Comparison of ENCODE assay signal across 1 cellular context in the genomic region with DNA sequence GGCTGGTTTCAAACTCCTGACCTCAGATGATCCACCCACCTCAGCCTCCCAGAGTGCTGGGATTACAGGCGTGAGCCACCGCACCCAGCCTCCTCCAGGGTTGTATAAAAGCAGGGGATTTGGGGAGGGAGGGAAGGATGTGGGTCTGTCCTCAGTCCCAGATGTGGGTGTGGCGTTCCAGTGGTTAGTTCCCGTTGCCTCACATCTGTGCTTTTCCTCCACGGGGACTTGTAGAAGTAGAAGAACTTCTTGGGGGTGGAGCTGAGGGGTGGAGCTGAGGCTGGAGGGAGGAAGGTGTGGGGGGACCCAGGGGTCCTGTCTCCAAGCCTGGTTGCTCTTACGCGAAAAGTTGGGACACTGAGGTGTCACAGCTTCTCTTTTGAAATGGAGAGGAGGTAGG.
TF ChIP-seq lines count a peak whose summit lies in the region.

No MANE protein-coding gene starts in this region.

TF ChIP-seq in HEK293, 187 proteins besides CTCF, POLR2A, EP300 and RAD21:
- TF ChIP-seq KLF1 (tag by site-specific recombination; IDR thresholded peaks at IDR 0.05) (0 out of 2 replicates have a peak, but pooled peaks have one; percentile 23), KLF9 (tag by site-specific recombination; IDR thresholded peaks at IDR 0.05; ENCODE audit: low read depth) (0 out of 2 replicates have a peak, but pooled peaks have one; percentile 12), SCRT1 (tag by site-specific recombination; IDR thresholded peaks at IDR 0.05; ENCODE audit: borderline replicate concordance) (no peak)
